8 cellular contexts compared by ENCODE assay signal in the genomic region with DNA sequence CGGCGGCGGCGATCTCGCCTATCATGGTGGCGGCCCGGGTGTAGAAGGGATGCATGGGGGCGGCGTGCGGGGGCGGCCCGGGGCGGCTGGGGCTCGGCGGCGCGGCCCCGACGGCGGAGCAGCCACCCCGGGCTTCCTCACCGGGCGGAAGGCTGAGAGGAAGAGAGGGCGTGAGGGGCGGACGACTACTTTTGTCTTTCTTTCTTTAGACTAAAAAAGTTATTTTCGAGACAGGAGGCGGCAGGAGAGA. TPM values are rescaled to one million over a fixed set of nuclear protein-coding genes. Genes with fewer than 3 reads are reported as not detected.
DNase-seq lines count a peak whose midpoint lies in the region; ATAC-seq and TF ChIP-seq lines count a peak whose summit lies in the region.

No MANE protein-coding gene starts in this region.

- peak; percentile 7 for ATAC-seq in HG03025 (IDR thresholded peaks at IDR 0.05; ENCODE audit: low FRiP score, unreplicated experiment)
- ATAC-seq in stimulated activated naive B cell treated with anti-CD40 and anti-IgM and Interleukin-4, amounts not matched to agents 10 μg/mL and 1 μg/mL and 100 μg/mL, for 72 hours (replicated peaks), result peak; percentile 3 to 6
- no peak for ATAC-seq in GM18519 (IDR thresholded peaks at IDR 0.05; ENCODE audit: low FRiP score, unreplicated experiment)

- no peaks in the 10 kb centered on the region for H3K9me3 Mint-ChIP-seq in activated naive CD8-positive, alpha-beta T cell treated with anti-CD3 and anti-CD28 coated beads for 36 hours
- H3K9me3 Mint-ChIP-seq in stimulated activated naive B cell treated with anti-CD40 and anti-IgM and Interleukin-4, amounts not matched to agents 10 μg/mL and 1 μg/mL and 100 μg/mL, for 72 hours, result no peaks in the 10 kb centered on the region

- peak overlapping the region; percentile 99 for H3K27ac Mint-ChIP-seq in activated naive CD8-positive, alpha-beta T cell treated with anti-CD3 and anti-CD28 coated beads for 36 hours
- H3K27ac Mint-ChIP-seq in stimulated activated naive B cell treated with anti-CD40 and anti-IgM and Interleukin-4, amounts not matched to agents 10 μg/mL and 1 μg/mL and 100 μg/mL, for 72 hours, result peak overlapping the region; percentile 100

- DNase-seq in activated naive CD8-positive, alpha-beta T cell treated with anti-CD3 and anti-CD28 coated beads for 36 hours, result no peak
- DNase-seq in stimulated activated naive B cell treated with anti-CD40 and anti-IgM and Interleukin-4, amounts not matched to agents 10 μg/mL and 1 μg/mL and 100 μg/mL, for 72 hours, result no peak
- DNase-seq in NCI-H2227 (lab: John Stamatoyannopoulos, UW; ENCODE audit: unreplicated experiment) (no peak), NCI-H1092 (lab: John Stamatoyannopoulos, UW) (no peak)

- no peaks in the 10 kb centered on the region for H3K9me3 ChIP-seq in iPS-18c (ENCODE audit: control insufficient read depth, insufficient read depth, low read length)

- peaks cover 72% of the 10 kb centered on the region for H3K36me3 Mint-ChIP-seq in activated naive CD8-positive, alpha-beta T cell treated with anti-CD3 and anti-CD28 coated beads for 36 hours
- peaks cover 68 to 87% of the 10 kb centered on the region in 2 donors for H3K36me3 Mint-ChIP-seq in stimulated activated naive B cell treated with anti-CD40 and anti-IgM and Interleukin-4, amounts not matched to agents 10 μg/mL and 1 μg/mL and 100 μg/mL, for 72 hours

- H3K4me3 Mint-ChIP-seq in activated naive CD8-positive, alpha-beta T cell treated with anti-CD3 and anti-CD28 coated beads for 36 hours, result peak overlapping the region; percentile 99
- peak overlapping the region; percentile 98 to 99 for H3K4me3 Mint-ChIP-seq in stimulated activated naive B cell treated with anti-CD40 and anti-IgM and Interleukin-4, amounts not matched to agents 10 μg/mL and 1 μg/mL and 100 μg/mL, for 72 hours

- H3K4me3 ChIP-seq in GM12875 (ENCODE audit: low read depth, low read length) (peak overlapping the region; percentile 98), iPS-18c (ENCODE audit: insufficient read depth, low read depth, low read length) (peak overlapping the region; percentile 90)

- peaks cover 8% of the 10 kb centered on the region for H3K27me3 Mint-ChIP-seq in activated naive CD8-positive, alpha-beta T cell treated with anti-CD3 and anti-CD28 coated beads for 36 hours
- H3K27me3 Mint-ChIP-seq in stimulated activated naive B cell treated with anti-CD40 and anti-IgM and Interleukin-4, amounts not matched to agents 10 μg/mL and 1 μg/mL and 100 μg/mL, for 72 hours, result peaks cover 0 to 4% of the 10 kb centered on the region in 2 donors

- peaks cover 19% of the 10 kb centered on the region for H3K4me1 Mint-ChIP-seq in activated naive CD8-positive, alpha-beta T cell treated with anti-CD3 and anti-CD28 coated beads for 36 hours
- H3K4me1 Mint-ChIP-seq in stimulated activated naive B cell treated with anti-CD40 and anti-IgM and Interleukin-4, amounts not matched to agents 10 μg/mL and 1 μg/mL and 100 μg/mL, for 72 hours, result peaks cover 25 to 53% of the 10 kb centered on the region in 2 donors

- no peak for TF ChIP-seq CTCF in GM12875 (IDR thresholded peaks at IDR 0.05; ENCODE audit: borderline replicate concordance, insufficient read depth, low read depth, low read length)

RNA-seq across cellular contexts. Expression of a gene that starts 0.2 kb away (rescaled TPM):
- 100 to 1,000 TPM; 147 to 153 TPM for total RNA-seq in activated naive CD8-positive, alpha-beta T cell treated with anti-CD3 and anti-CD28 coated beads for 36 hours
